In the genomic region with DNA sequence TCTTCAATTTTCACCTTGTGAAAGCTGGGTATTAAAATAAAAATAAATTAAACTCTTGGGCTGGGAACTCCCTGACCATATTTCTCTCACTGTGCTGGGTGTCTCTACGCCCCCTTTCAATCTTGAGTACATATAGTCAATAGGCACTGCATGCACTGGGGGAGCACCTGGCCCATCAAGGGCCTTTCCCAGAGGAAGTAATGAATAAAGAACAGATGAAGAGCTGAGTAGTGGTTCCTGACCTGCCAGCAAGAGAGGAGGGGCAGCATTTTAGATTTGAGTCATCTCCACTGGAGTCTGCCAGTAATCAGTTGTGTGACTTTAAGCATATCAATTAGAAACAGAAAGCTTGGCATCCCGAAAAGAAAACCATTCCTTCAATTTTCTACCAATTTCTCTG, we compare ENCODE assay signal across 8 cellular contexts. TPM values are rescaled to one million over a fixed set of nuclear protein-coding genes. Genes with fewer than 3 reads are reported as not detected.
DNase-seq lines count a peak whose midpoint lies in the region; ATAC-seq and TF ChIP-seq lines count a peak whose summit lies in the region.

No MANE protein-coding gene starts in this region.

- no peaks in the 10 kb centered on the region for H3K27me3 ChIP-seq in breast epithelium
- no peaks in the 10 kb centered on the region for H3K27me3 ChIP-seq in prostate gland (replicated peaks; ENCODE audit: insufficient read depth)

- H3K9me3 Mint-ChIP-seq in MCF 10A (ENCODE audit: unreplicated experiment): no peaks in the 10 kb centered on the region
- H3K9me3 Mint-ChIP-seq in activated T-helper 2 cell treated with anti-CD3 and anti-CD28 coated beads, Interferon-gamma antibody, Interleukin-2, Interleukin-4, amounts not matched to agents 10 μg/mL and 5 μg/mL and 100 μg/mL, durations not matched to agents 14 hours and 24 hours and 36 hours: no peaks in the 10 kb centered on the region

- no peaks in the 10 kb centered on the region for H3K27me3 Mint-ChIP-seq in MCF 10A (ENCODE audit: insufficient read depth, unreplicated experiment)
- no peaks in the 10 kb centered on the region for H3K27me3 Mint-ChIP-seq in activated T-helper 2 cell treated with anti-CD3 and anti-CD28 coated beads, Interferon-gamma antibody, Interleukin-2, Interleukin-4, amounts not matched to agents 10 μg/mL and 5 μg/mL and 100 μg/mL, durations not matched to agents 14 hours and 24 hours and 36 hours (ENCODE audit: low read depth)

- intact Hi-C loops in MCF 10A (cut with micrococcal nuclease): loop anchor here (5.0 kb wide), 2 partner anchors 47 to 143 kb away; partner anchors contain the start of gene PBX3
- intact Hi-C loops in breast epithelium (cut with DNase I; ENCODE audit: low total_unique reads): no loop called here
- intact Hi-C loops in activated T-helper 2 cell treated with anti-CD3 and anti-CD28 coated beads, Interferon-gamma antibody, Interleukin-2, Interleukin-4, amounts not matched to agents 10 μg/mL and 5 μg/mL and 100 μg/mL, durations not matched to agents 14 hours and 24 hours and 36 hours (cut with micrococcal nuclease): loop anchor here (1.0 to 5.0 kb wide), 3 partner anchors 38 to 179 kb away; no protein-coding TSS in a partner anchor
- intact Hi-C loops in prostate gland (cut with DNase I): no loop called here

- H3K4me1 ChIP-seq in breast epithelium: no peaks in the 10 kb centered on the region
- peaks cover 3% of the 10 kb centered on the region for H3K4me1 ChIP-seq in prostate gland (replicated peaks)

- 78% methylated on average over 2 of the region's 2 CpGs for WGBS in prostate gland

- CTCF ChIA-PET in MCF 10A (lab: Yijun Ruan, JAX): no interaction called here

- POLR2A ChIA-PET in MCF 10A (lab: Yijun Ruan, JAX): interaction anchor here (1.0 to 1.4 kb wide), 2 partner anchors 45 to 48 kb away, joined by 3 to 6 read pairs; no protein-coding TSS in a partner anchor

- no peak overlapping the region for H3K27ac Mint-ChIP-seq in MCF 10A (ENCODE audit: low read depth, unreplicated experiment)
- H3K27ac Mint-ChIP-seq in activated T-helper 2 cell treated with anti-CD3 and anti-CD28 coated beads, Interferon-gamma antibody, Interleukin-2, Interleukin-4, amounts not matched to agents 10 μg/mL and 5 μg/mL and 100 μg/mL, durations not matched to agents 14 hours and 24 hours and 36 hours: peak overlapping the region; percentile 61

- H3K4me1 Mint-ChIP-seq in MCF 10A (ENCODE audit: insufficient read depth, unreplicated experiment): peaks cover 32% of the 10 kb centered on the region
- peaks cover 39% of the 10 kb centered on the region for H3K4me1 Mint-ChIP-seq in activated T-helper 2 cell treated with anti-CD3 and anti-CD28 coated beads, Interferon-gamma antibody, Interleukin-2, Interleukin-4, amounts not matched to agents 10 μg/mL and 5 μg/mL and 100 μg/mL, durations not matched to agents 14 hours and 24 hours and 36 hours (ENCODE audit: low read depth)

- no peak overlapping the region for H3K4me3 Mint-ChIP-seq in MCF 10A (ENCODE audit: unreplicated experiment)
- H3K4me3 Mint-ChIP-seq in activated T-helper 2 cell treated with anti-CD3 and anti-CD28 coated beads, Interferon-gamma antibody, Interleukin-2, Interleukin-4, amounts not matched to agents 10 μg/mL and 5 μg/mL and 100 μg/mL, durations not matched to agents 14 hours and 24 hours and 36 hours (ENCODE audit: low read depth): no peak overlapping the region

- no TSS peak for BruUV-seq in MCF 10A (replicated peaks; lab: Mats Ljungman, UMichigan)

- ATAC-seq in HG03097 (IDR thresholded peaks at IDR 0.05; ENCODE audit: low FRiP score, unreplicated experiment): peak; percentile 71

- no peak overlapping the region for H3K27ac ChIP-seq in breast epithelium
- no peak overlapping the region for H3K27ac ChIP-seq in prostate gland

- peaks cover 6% of the 10 kb centered on the region for H3K36me3 Mint-ChIP-seq in MCF 10A (ENCODE audit: insufficient read depth, unreplicated experiment)
- peaks cover 29% of the 10 kb centered on the region for H3K36me3 Mint-ChIP-seq in activated T-helper 2 cell treated with anti-CD3 and anti-CD28 coated beads, Interferon-gamma antibody, Interleukin-2, Interleukin-4, amounts not matched to agents 10 μg/mL and 5 μg/mL and 100 μg/mL, durations not matched to agents 14 hours and 24 hours and 36 hours (ENCODE audit: low read depth)

- H3K36me3 ChIP-seq in breast epithelium (no peaks in the 10 kb centered on the region), prostate gland (no peaks in the 10 kb centered on the region)

- H3K4me3 ChIP-seq in breast epithelium: no peak overlapping the region
- no peak overlapping the region for H3K4me3 ChIP-seq in prostate gland

- peak; percentile 7 for DNase-seq in MCF 10A (ENCODE audit: unreplicated experiment)
- no peak for DNase-seq in breast epithelium (ENCODE audit: low spot score in 2 of 2)
- DNase-seq in activated T-helper 2 cell treated with anti-CD3 and anti-CD28 coated beads, Interferon-gamma antibody, Interleukin-2, Interleukin-4, amounts not matched to agents 10 μg/mL and 5 μg/mL and 100 μg/mL, durations not matched to agents 14 hours and 24 hours and 36 hours (ENCODE audit: low spot score): no peak
- DNase-seq in stimulated activated CD8-positive, alpha-beta memory T cell treated with anti-CD3 and anti-CD28 coated beads, Interleukin-2, amount 100 ng/mL, for 48 hours (ENCODE audit: low read depth in 2 of 2): peak; percentile 20
- no peak for DNase-seq in NK-92 (lab: John Stamatoyannopoulos, UW; ENCODE audit: unreplicated experiment)
- DNase-seq in prostate gland (ENCODE audit: low spot score): no peak
- no peak for DNase-seq in NCI-H128 (lab: John Stamatoyannopoulos, UW; ENCODE audit: unreplicated experiment)

- H3K9me3 ChIP-seq in breast epithelium (no peaks in the 10 kb centered on the region), prostate gland (no peaks in the 10 kb centered on the region)

- TF ChIP-seq CTCF in MCF 10A (IDR thresholded peaks at IDR 0.05; ENCODE audit: unreplicated experiment): no peak
- TF ChIP-seq CTCF in breast epithelium (IDR thresholded peaks at IDR 0.05): no peak
- no peak for TF ChIP-seq CTCF in prostate gland (IDR thresholded peaks at IDR 0.05)

- TF ChIP-seq POLR2A in breast epithelium (IDR thresholded peaks at IDR 0.05): no peak
- no peak for TF ChIP-seq POLR2A in prostate gland (IDR thresholded peaks at IDR 0.05)

RNA-seq across cellular contexts. Expression of gene MAPKAP1, which starts 6.2 kb away (rescaled TPM):
- 74.9 and 111 TPM in 2 replicates for total RNA-seq in MCF 10A (2022)
- total RNA-seq in breast epithelium: 10 to 100 TPM; 61.3 to 81.9 (median 78.6) TPM
- 77.9 and 83.8 TPM in 2 replicates for total RNA-seq in activated T-helper 2 cell treated with anti-CD3 and anti-CD28 coated beads, Interferon-gamma antibody, Interleukin-2, Interleukin-4, amounts not matched to agents 10 μg/mL and 5 μg/mL and 100 μg/mL, durations not matched to agents 14 hours and 24 hours and 36 hours
- total RNA-seq in prostate gland: 10 to 100 TPM; 62.4 to 91.2 TPM

RNA-seq across cellular contexts. Expression of gene PBX3, which starts 46.4 kb away (rescaled TPM):
- total RNA-seq in MCF 10A (2022) (17.5 and 21.4 TPM in 2 replicates), breast epithelium (10 to 100 TPM; 29.5 to 31.2 (median 29.8) TPM), prostate gland (10 to 100 TPM; 48.5 to 77.6 TPM)
- 20.6 and 21.4 TPM in 2 replicates for total RNA-seq in activated T-helper 2 cell treated with anti-CD3 and anti-CD28 coated beads, Interferon-gamma antibody, Interleukin-2, Interleukin-4, amounts not matched to agents 10 μg/mL and 5 μg/mL and 100 μg/mL, durations not matched to agents 14 hours and 24 hours and 36 hours

Comparison
In these comparisons a context has a peak if more than half of its experiments do, and no peak if none do; other contexts are left out.
1. DNase-seq: peak in MCF 10A (single experiment) and stimulated activated CD8-positive, alpha-beta memory T cell treated with anti-CD3 and anti-CD28 coated beads, Interleukin-2, amount 100 ng/mL, for 48 hours (2 of 2); none in breast epithelium (0 of 2), activated T-helper 2 cell treated with anti-CD3 and anti-CD28 coated beads, Interferon-gamma antibody, Interleukin-2, Interleukin-4, amounts not matched to agents 10 μg/mL and 5 μg/mL and 100 μg/mL, durations not matched to agents 14 hours and 24 hours and 36 hours (single experiment), NK-92 (single experiment), prostate gland (single experiment) and NCI-H128 (single experiment).
2. intact Hi-C loops: an anchor here in MCF 10A (5.0 kb wide) and activated T-helper 2 cell treated with anti-CD3 and anti-CD28 coated beads, Interferon-gamma antibody, Interleukin-2, Interleukin-4, amounts not matched to agents 10 μg/mL and 5 μg/mL and 100 μg/mL, durations not matched to agents 14 hours and 24 hours and 36 hours (1.0 to 5.0 kb wide); none called in breast epithelium and prostate gland.